16 cellular contexts compared by ENCODE assay signal in the genomic region with DNA sequence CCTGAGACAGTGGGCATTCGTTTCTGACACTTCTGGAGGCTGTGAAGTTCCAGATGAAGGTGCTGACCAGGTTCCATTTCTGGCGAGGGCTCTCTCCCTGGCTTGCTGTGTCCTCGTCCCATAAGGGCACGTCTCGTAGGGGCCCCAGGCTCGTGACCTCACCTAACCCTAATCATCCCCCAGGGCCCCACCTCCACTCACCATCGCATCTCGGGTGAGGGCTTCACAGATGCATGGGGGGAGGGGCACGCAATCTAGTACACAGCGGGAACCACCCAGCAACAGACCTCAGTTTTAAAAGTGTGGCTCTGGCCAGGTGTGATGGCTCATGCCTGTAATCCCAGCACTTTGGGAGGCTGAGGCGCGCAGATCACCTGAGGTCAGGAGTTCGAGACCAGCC. TPM values are rescaled to one million over a fixed set of nuclear protein-coding genes. Genes with fewer than 3 reads are reported as not detected.
DNase-seq lines count a peak whose midpoint lies in the region; ATAC-seq and TF ChIP-seq lines count a peak whose summit lies in the region.
"Had no signal": no experiment of that assay in that cellular context is flagged by ENCODE, and none has a peak within 500 bp of the region (broad histone marks: within the 10 kb centered on the region; RNA-seq: fewer than 3 reads in every experiment).

No MANE protein-coding gene starts in this region.

- peaks cover 0 to 7% (median 0%) of the 10 kb centered on the region in 12 donors for H3K9me3 ChIP-seq in heart left ventricle
- peaks cover 0 to 10% (median 0%) of the 10 kb centered on the region in 11 donors for H3K9me3 ChIP-seq in heart right ventricle
- no peaks in the 10 kb centered on the region for H3K9me3 ChIP-seq in esophagus squamous epithelium
- H3K9me3 ChIP-seq: Caco-2 had no signal

- ATAC-seq in heart left ventricle (no peak), heart right ventricle (no peak), HG03175 (IDR thresholded peaks at IDR 0.05; ENCODE audit: unreplicated experiment) (no peak)
- ATAC-seq: A549, GM12878, HepG2 had no signal

- H3K4me1 Mint-ChIP-seq in chondrocyte (ENCODE audit: low read depth), result no peaks in the 10 kb centered on the region
- H3K4me1 Mint-ChIP-seq in nephron progenitor cell, result peaks cover 44% of the 10 kb centered on the region
- H3K4me1 Mint-ChIP-seq: CD8-positive, alpha-beta memory T cell had no signal

- H3K27me3 Mint-ChIP-seq in chondrocyte (ENCODE audit: low read depth) (peaks cover 7% of the 10 kb centered on the region), nephron progenitor cell (ENCODE audit: low read depth, poor library complexity) (peaks cover 9% of the 10 kb centered on the region)

- 61 to 66% (median 64%) methylated on average over 13 of the region's 13 CpGs for WGBS in heart left ventricle, 4 donors
- WGBS in heart right ventricle, 2 donors, result 68 to 69% methylated on average over 13 of the region's 13 CpGs
- 58 to 71% methylated on average over 3 to 4 of the region's 13 CpGs for WGBS in esophagus squamous epithelium, 2 donors

- H3K9me3 Mint-ChIP-seq in chondrocyte (ENCODE audit: low read depth) (peaks cover 7% of the 10 kb centered on the region), nephron progenitor cell (peaks cover 25% of the 10 kb centered on the region)

- H3K4me1 ChIP-seq in heart left ventricle (peaks cover 0 to 12% (median 0%) of the 10 kb centered on the region in 12 donors), heart right ventricle (no peaks in the 10 kb centered on the region), esophagus squamous epithelium (peaks cover 0 to 11% (median 0%) of the 10 kb centered on the region in 3 donors)
- H3K4me1 ChIP-seq: A549, Caco-2 had no signal

- H3K27ac Mint-ChIP-seq in chondrocyte (ENCODE audit: unreplicated experiment) (no peak overlapping the region), nephron progenitor cell (peak overlapping the region; percentile 57)
- H3K27ac Mint-ChIP-seq: HFFc6 had no signal

- H3K36me3 ChIP-seq in heart left ventricle (no peaks in the 10 kb centered on the region), heart right ventricle (no peaks in the 10 kb centered on the region), esophagus squamous epithelium (no peaks in the 10 kb centered on the region)
- H3K36me3 ChIP-seq: BLaER1 had no signal

- H3K27me3 ChIP-seq in heart left ventricle, result peaks cover 13 to 48% (median 16%) of the 10 kb centered on the region in 9 donors
- H3K27me3 ChIP-seq in heart right ventricle, result peaks cover 5 to 62% (median 53%) of the 10 kb centered on the region in 7 donors
- peaks cover 0 to 63% (median 2%) of the 10 kb centered on the region in 4 donors for H3K27me3 ChIP-seq in esophagus squamous epithelium
- H3K27me3 ChIP-seq: BLaER1 had no signal

- DNase-seq in heart left ventricle, result peak in 3 of 5 donors; percentile 10 to 44 (median 13)
- no peak for DNase-seq in heart right ventricle
- peak; percentile 38 for DNase-seq in chondrocyte (ENCODE audit: low spot score)
- no peak for DNase-seq in nephron progenitor cell
- DNase-seq in substantia nigra (lab: John Stamatoyannopoulos, UW), result no peak
- no peak for DNase-seq in esophagus squamous epithelium (lab: John Stamatoyannopoulos, UW)
- DNase-seq: Caco-2, HCEC 1CT, HFFc6 had no signal

- no peak overlapping the region for H3K27ac ChIP-seq in heart left ventricle
- H3K27ac ChIP-seq in heart right ventricle, result no peak overlapping the region
- H3K27ac ChIP-seq in substantia nigra (ENCODE audit: low read depth, low read length, poor library complexity, severe bottlenecking), result peak overlapping the region; percentile 30
- no peak overlapping the region for H3K27ac ChIP-seq in esophagus squamous epithelium
- H3K27ac ChIP-seq: A549 had no signal

- H3K4me3 Mint-ChIP-seq in chondrocyte (ENCODE audit: unreplicated experiment), result no peak overlapping the region
- H3K4me3 Mint-ChIP-seq in nephron progenitor cell, result no peak overlapping the region
- H3K4me3 Mint-ChIP-seq: HFFc6 had no signal

- TF ChIP-seq CTCF in heart left ventricle (IDR thresholded peaks at IDR 0.05) (no peak), heart right ventricle (IDR thresholded peaks at IDR 0.05) (no peak), chondrocyte (IDR thresholded peaks at IDR 0.05) (no peak), nephron progenitor cell (IDR thresholded peaks at IDR 0.05) (no peak), esophagus squamous epithelium (IDR thresholded peaks at IDR 0.05) (no peak)

- TF ChIP-seq POLR2A in heart left ventricle (IDR thresholded peaks at IDR 0.05) (no peak), esophagus squamous epithelium (IDR thresholded peaks at IDR 0.05) (no peak)

- H3K4me3 ChIP-seq in heart left ventricle (no peak overlapping the region), heart right ventricle (no peak overlapping the region), esophagus squamous epithelium (no peak overlapping the region)
- H3K4me3 ChIP-seq: A549, BLaER1, GM12878 had no signal

- no peaks in the 10 kb centered on the region for H3K36me3 Mint-ChIP-seq in chondrocyte (ENCODE audit: low read depth)
- H3K36me3 Mint-ChIP-seq in nephron progenitor cell (ENCODE audit: low read depth), result no peaks in the 10 kb centered on the region

- intact Hi-C loops in heart left ventricle (cut with DNase I) (no loop called here), heart right ventricle (cut with DNase I) (no loop called here), esophagus squamous epithelium (cut with DNase I) (no loop called here)

RNA-seq across cellular contexts. Expression of a gene that starts 22.1 kb away (rescaled TPM):
- total RNA-seq in heart left ventricle (1 to 10 TPM in 8 of 9 donors, under 1 TPM in 1; 0.98 to 8.4 (median 3.6) TPM), heart right ventricle (1 to 10 TPM; 1.8 to 6.2 (median 4.4) TPM), chondrocyte (0.46 to 2.3 TPM (median 2.3 TPM) in 3 replicates), esophagus squamous epithelium (1 to 10 TPM in 2 of 4 donors, under 1 TPM in 2; 0.19 to 4.4 (median 1.7) TPM)
- polyA plus RNA-seq in heart left ventricle (1 to 10 TPM in 1 of 2 donors, under 1 TPM in 1; 0.61 to 1.9 TPM), heart right ventricle (1 to 10 TPM in 1 of 2 donors, under 1 TPM in 1; 0.73 to 2.0 TPM)
- total RNA-seq: Caco-2, H4, HFFc6 had no signal
- polyA plus RNA-seq: A549 had no signal

RNA-seq across cellular contexts. Expression of a gene that starts 26.6 kb away (rescaled TPM):
- 100 to 1,000 TPM; 210 to 906 (median 800) TPM for total RNA-seq in heart left ventricle
- polyA plus RNA-seq in heart left ventricle, result 1,000 to 10,000 TPM in 1 of 2 donors, 100 to 1,000 TPM in 1; 552 to 2,413 TPM
- total RNA-seq in heart right ventricle, result 1,000 to 10,000 TPM in 5 of 10 donors, 100 to 1,000 TPM in 5; 651 to 1,196 (median 982) TPM
- polyA plus RNA-seq in heart right ventricle, result 1,000 to 10,000 TPM in 1 of 2 donors, 100 to 1,000 TPM in 1; 999 to 4,239 TPM
- 240 to 279 TPM (median 256 TPM) in 3 replicates for total RNA-seq in chondrocyte
- total RNA-seq in esophagus squamous epithelium, result 100 to 1,000 TPM in 2 of 4 donors, 10 to 100 TPM in 2; 74.5 to 126 (median 103) TPM

RNA-seq across cellular contexts. Expression of a gene that starts 26.9 kb away (rescaled TPM):
- 10 to 100 TPM in 2 of 9 donors, 1 to 10 TPM in 7; 1.4 to 12.9 (median 5.6) TPM for total RNA-seq in heart left ventricle
- 1 to 10 TPM; 2.0 to 4.4 TPM for polyA plus RNA-seq in heart left ventricle
- total RNA-seq in heart right ventricle, result 1 to 10 TPM; 4.0 to 7.5 (median 6.1) TPM
- 1 to 10 TPM; 3.3 to 8.1 TPM for polyA plus RNA-seq in heart right ventricle
- total RNA-seq in chondrocyte, result 22.8 to 26.5 TPM (median 25.6 TPM) in 3 replicates
- total RNA-seq in esophagus squamous epithelium, result 10 to 100 TPM in 2 of 4 donors, 1 to 10 TPM in 2; 7.2 to 19.5 (median 12.8) TPM

RNA-seq across cellular contexts. Expression of a gene that starts 41.5 kb away (rescaled TPM):
- total RNA-seq in heart left ventricle (10 to 100 TPM in 3 of 9 donors, 1 to 10 TPM in 6; 5.6 to 20.5 (median 8.9) TPM), heart right ventricle (10 to 100 TPM in 9 of 10 donors, 1 to 10 TPM in 1; 9.8 to 16.9 (median 12.3) TPM), chondrocyte (0.85 to 1.3 TPM (median 0.89 TPM) in 3 replicates), esophagus squamous epithelium (1 to 10 TPM; 2.5 to 6.5 (median 4.7) TPM)
- polyA plus RNA-seq in heart left ventricle (1 to 10 TPM; 5.2 to 9.8 TPM), heart right ventricle (10 to 100 TPM in 1 of 2 donors, 1 to 10 TPM in 1; 8.8 to 28.5 TPM)
- total RNA-seq: H4 had no signal

RNA-seq across cellular contexts. Expression of a gene that starts 58.2 kb away (rescaled TPM):
- total RNA-seq in heart left ventricle (10 to 100 TPM; 16.2 to 45.7 (median 21.8) TPM), heart right ventricle (10 to 100 TPM; 17.5 to 26.1 (median 20.9) TPM), chondrocyte (54.1 to 60.8 TPM (median 55.4 TPM) in 3 replicates), esophagus squamous epithelium (10 to 100 TPM; 40.0 to 57.6 (median 46.9) TPM)
- polyA plus RNA-seq in heart left ventricle (10 to 100 TPM; 24.7 to 26.6 TPM), heart right ventricle (10 to 100 TPM; 21.7 to 50.8 TPM)

Comparison
In these comparisons a context has a peak if more than half of its experiments do, and no peak if none do; other contexts are left out.
1. DNase-seq: peak in heart left ventricle (3 of 5) and chondrocyte (single experiment); none in heart right ventricle (0 of 2), nephron progenitor cell (single experiment), substantia nigra (0 of 49) and esophagus squamous epithelium (single experiment).